In the genomic region with DNA sequence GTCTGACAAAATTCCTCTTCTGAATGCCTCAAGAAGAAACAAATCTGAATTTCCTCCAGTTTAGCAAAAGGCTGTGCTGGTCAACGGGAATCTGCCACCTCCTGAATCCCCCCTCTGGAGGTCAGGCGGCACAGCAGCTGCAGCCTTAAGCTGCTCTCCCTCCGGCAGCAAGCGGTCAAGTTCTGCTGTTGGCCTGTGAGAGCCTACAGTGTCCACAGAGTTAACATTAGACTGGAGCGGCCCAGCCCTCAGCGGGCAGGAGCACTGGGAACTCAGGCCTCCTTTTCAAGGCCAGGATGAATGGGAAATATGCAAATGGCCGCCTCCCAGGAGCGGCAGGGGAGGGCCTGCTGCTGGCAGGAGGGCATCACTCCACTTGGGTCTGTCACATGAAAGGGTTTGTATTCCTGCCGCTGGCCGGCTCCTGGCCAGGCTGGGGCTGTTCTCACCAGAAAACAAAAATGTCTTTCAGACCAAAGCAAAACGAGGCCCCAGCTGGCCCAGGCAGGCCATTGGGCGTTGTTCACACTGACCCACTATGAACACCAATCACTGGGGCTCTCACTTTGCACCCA, we compare ENCODE assay signal across 12 cellular contexts. TPM values are rescaled to one million over a fixed set of nuclear protein-coding genes. Genes with fewer than 3 reads are reported as not detected.
A peak's percentile ranks its signal among the peaks of the same experiment; 100 is the strongest.
DNase-seq lines count a peak whose midpoint lies in the region; ATAC-seq, FAIRE-seq and TF ChIP-seq lines count a peak whose summit lies in the region.
"Had no signal": no experiment of that assay in that cellular context is flagged by ENCODE, and none has a peak within 500 bp of the region (broad histone marks: within the 10 kb centered on the region; RNA-seq: fewer than 3 reads in every experiment).

No MANE protein-coding gene starts in this region.

- peak; percentile 46 for ATAC-seq in sciatic nerve
- ATAC-seq in HG03432 (IDR thresholded peaks at IDR 0.05; ENCODE audit: unreplicated experiment) = no peak

- H3K36me3 Mint-ChIP-seq in activated CD4-positive, alpha-beta memory T cell treated with anti-CD3 and anti-CD28 coated beads, Interleukin-2, amount 10 ng/mL, durations not matched to agents 7 days and 5 days (ENCODE audit: low read depth) = no peaks in the 10 kb centered on the region

- H3K4me3 Mint-ChIP-seq in activated CD4-positive, alpha-beta memory T cell treated with anti-CD3 and anti-CD28 coated beads, Interleukin-2, amount 10 ng/mL, durations not matched to agents 7 days and 5 days = no peak overlapping the region

- FAIRE-seq in GM12892 (lab: Jason Lieb, UNC) = no peak

- H3K9me3 Mint-ChIP-seq in activated CD4-positive, alpha-beta memory T cell treated with anti-CD3 and anti-CD28 coated beads, Interleukin-2, amount 10 ng/mL, durations not matched to agents 7 days and 5 days = no peaks in the 10 kb centered on the region

- peak overlapping the region; percentile 66 to 99 (median 94) for H3K27ac ChIP-seq in dorsolateral prefrontal cortex
- H3K27ac ChIP-seq: epithelial cell of prostate, upper lobe of left lung had no signal

- CTCF ChIA-PET in activated CD4-positive, alpha-beta memory T cell treated with anti-CD3 and anti-CD28 coated beads, Interleukin-2, amount 10 ng/mL, durations not matched to agents 7 days and 5 days (lab: Charles Lee) = interaction anchor here (1.4 kb wide), 1 partner anchor 414 kb away, joined by 3 read pairs; no protein-coding TSS in a partner anchor

- DNase-seq in LHCN-M2 (ENCODE audit: low read depth) (peak; percentile 39), dorsolateral prefrontal cortex (peak; percentile 54 to 95 (median 93)), inferior parietal cortex (ENCODE audit: extremely low spot score) (peak; percentile 85), sciatic nerve (ENCODE audit: low spot score) (no peak), GM12892 (ENCODE audit: insufficient read length) (no peak), SIG-M5 treated with dmso at 0.1 percent for 504 hours (lab: John Stamatoyannopoulos, UW; ENCODE audit: unreplicated experiment) (no peak)
- DNase-seq in activated CD4-positive, alpha-beta memory T cell treated with anti-CD3 and anti-CD28 coated beads, Interleukin-2, amount 10 ng/mL, durations not matched to agents 7 days and 5 days = no peak
- DNase-seq: activated naive CD4-positive, alpha-beta T cell treated with anti-CD3 and anti-CD28 coated beads, Interleukin-2, amount 50 U/mL, for 16 hours; NCI-H1092 had no signal

- TF ChIP-seq CTCF in dorsolateral prefrontal cortex (IDR thresholded peaks at IDR 0.05 in 54 of 56, conservative IDR thresholded peaks at IDR 0.05 in 2 of 56; ENCODE audit: low read depth in 1 of 56, partially characterized antibody in 56 of 56) = peak in 36 of 56 donors; percentile 5 to 52 (median 30)

- peak overlapping the region in 39 of 59 donors; percentile 1 to 51 (median 30) for H3K4me3 ChIP-seq in dorsolateral prefrontal cortex
- H3K4me3 ChIP-seq: upper lobe of left lung had no signal

- TF ChIP-seq POLR2A in GM12892 (IDR thresholded peaks at IDR 0.05; ENCODE audit: low read depth, low read length) = no peak

- POLR2A ChIA-PET in activated CD4-positive, alpha-beta memory T cell treated with anti-CD3 and anti-CD28 coated beads, Interleukin-2, amount 10 ng/mL, durations not matched to agents 7 days and 5 days (lab: Charles Lee) = no interaction called here

- H3K27me3 ChIP-seq in dorsolateral prefrontal cortex = no peaks in the 10 kb centered on the region
- H3K27me3 ChIP-seq: upper lobe of left lung had no signal

- peaks cover 39% of the 10 kb centered on the region for H3K4me1 Mint-ChIP-seq in activated CD4-positive, alpha-beta memory T cell treated with anti-CD3 and anti-CD28 coated beads, Interleukin-2, amount 10 ng/mL, durations not matched to agents 7 days and 5 days

- H3K27ac Mint-ChIP-seq in activated CD4-positive, alpha-beta memory T cell treated with anti-CD3 and anti-CD28 coated beads, Interleukin-2, amount 10 ng/mL, durations not matched to agents 7 days and 5 days = no peak overlapping the region

- intact Hi-C loops in dorsolateral prefrontal cortex (cut with DNase I) (loop anchor here (2.0 to 10.0 kb wide), 2 partner anchors 16 to 838 kb away; a partner anchor contains a TSS), sciatic nerve (cut with DNase I) (no loop called here)

- H3K27me3 Mint-ChIP-seq in activated CD4-positive, alpha-beta memory T cell treated with anti-CD3 and anti-CD28 coated beads, Interleukin-2, amount 10 ng/mL, durations not matched to agents 7 days and 5 days = peaks cover 5% of the 10 kb centered on the region

RNA-seq across cellular contexts. Expression of a gene that starts 8.2 kb away (rescaled TPM):
- not detected in 2 replicates for total RNA-seq in LHCN-M2 (2014; rRNA removed)
- not detected for polyA plus RNA-seq in LHCN-M2 (2012)
- 100 to 1,000 TPM; 103 to 296 (median 177) TPM for total RNA-seq in dorsolateral prefrontal cortex
- total RNA-seq in sciatic nerve = 3.3 TPM
- 10 to 100 TPM; 10.6 to 11.5 TPM for total RNA-seq in activated CD4-positive, alpha-beta memory T cell treated with anti-CD3 and anti-CD28 coated beads, Interleukin-2, amount 10 ng/mL, durations not matched to agents 7 days and 5 days
- polyA plus RNA-seq in GM12892 (2012; ENCODE audit: missing spikeins) = not detected

RNA-seq across cellular contexts. Expression of a gene that starts 57.2 kb away (rescaled TPM):
- not detected in 2 replicates for total RNA-seq in LHCN-M2 (2014; rRNA removed)
- polyA plus RNA-seq in LHCN-M2 (2012) = not detected
- total RNA-seq in dorsolateral prefrontal cortex = not detected
- total RNA-seq in sciatic nerve = not detected
- 1 to 10 TPM; 1.4 to 1.6 TPM for total RNA-seq in activated CD4-positive, alpha-beta memory T cell treated with anti-CD3 and anti-CD28 coated beads, Interleukin-2, amount 10 ng/mL, durations not matched to agents 7 days and 5 days
- not detected for polyA plus RNA-seq in GM12892 (2012; ENCODE audit: missing spikeins)
- total RNA-seq: upper lobe of left lung had no signal

RNA-seq across cellular contexts. Expression of a gene that starts 57.8 kb away (rescaled TPM):
- total RNA-seq in LHCN-M2 (2014; rRNA removed) (not detected in 2 replicates), dorsolateral prefrontal cortex (10 to 100 TPM in 1 of 120 experiments, 1 to 10 TPM in 82, under 1 TPM in 16, not detected in 21; 0.36 to 15.2 (median 2.4) TPM), sciatic nerve (not detected)
- not detected for polyA plus RNA-seq in LHCN-M2 (2012)
- total RNA-seq in activated CD4-positive, alpha-beta memory T cell treated with anti-CD3 and anti-CD28 coated beads, Interleukin-2, amount 10 ng/mL, durations not matched to agents 7 days and 5 days = 1 to 10 TPM; 1.1 to 2.2 TPM
- polyA plus RNA-seq in GM12892 (2012; ENCODE audit: missing spikeins) = not detected

Comparison
In these comparisons a context has a peak if more than half of its experiments do, and no peak if none do; other contexts are left out.
1. DNase-seq: peak in LHCN-M2 (single experiment), dorsolateral prefrontal cortex (10 of 10) and inferior parietal cortex (single experiment); none in sciatic nerve (single experiment), activated CD4-positive, alpha-beta memory T cell treated with anti-CD3 and anti-CD28 coated beads, Interleukin-2, amount 10 ng/mL, durations not matched to agents 7 days and 5 days (single experiment), GM12892 (single experiment) and SIG-M5 treated with dmso at 0.1 percent for 504 hours (single experiment).
2. RNA of a gene that starts 8.2 kb away (total RNA-seq): 103 to 296 TPM in dorsolateral prefrontal cortex; 10.6 to 11.5 TPM in activated CD4-positive, alpha-beta memory T cell treated with anti-CD3 and anti-CD28 coated beads, Interleukin-2, amount 10 ng/mL, durations not matched to agents 7 days and 5 days, 3.3 TPM in sciatic nerve (single experiment) and not detected in LHCN-M2; every median in the first group is over 4 times any median in the second.